16 cellular contexts compared by ENCODE assay signal in the genomic region with DNA sequence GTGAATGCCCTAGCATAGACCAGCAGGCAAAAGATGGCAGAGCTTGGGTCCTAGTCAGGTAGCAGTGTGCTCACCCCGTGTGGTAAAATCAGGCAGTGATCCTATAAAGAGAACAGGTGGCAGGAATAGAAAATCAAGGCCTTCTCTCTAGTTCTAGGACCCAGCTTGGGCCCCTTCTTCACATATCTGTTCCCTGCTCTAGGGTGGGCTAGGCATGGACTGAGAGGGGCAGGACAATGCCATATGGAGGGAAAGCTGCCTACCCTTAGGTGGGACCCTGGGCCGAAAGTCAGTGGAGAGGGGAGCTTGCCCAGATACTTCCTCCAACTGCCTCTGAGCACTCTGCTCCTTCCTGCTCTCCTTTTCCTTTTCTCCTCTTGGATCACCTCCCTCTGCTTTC.
DNase-seq lines count a peak whose midpoint lies in the region; ATAC-seq and TF ChIP-seq lines count a peak whose summit lies in the region.
"Had no signal": no experiment of that assay in that cellular context is flagged by ENCODE, and none has a peak within 500 bp of the region (broad histone marks: within the 10 kb centered on the region; RNA-seq: fewer than 3 reads in every experiment).

No MANE protein-coding gene starts in this region.

- H4K20me1 ChIP-seq in GM23338 (replicated peaks; ENCODE audit: insufficient read depth), result no peaks in the 10 kb centered on the region

- H3K27me3 Mint-ChIP-seq in osteocyte (ENCODE audit: unreplicated experiment), result no peaks in the 10 kb centered on the region
- no peaks in the 10 kb centered on the region for H3K27me3 Mint-ChIP-seq in CD4-positive, alpha-beta T cell
- peaks cover 12% of the 10 kb centered on the region for H3K27me3 Mint-ChIP-seq in GM23338 (ENCODE audit: insufficient read depth, low read depth, poor library complexity)

- H3K36me3 ChIP-seq in WERI-Rb-1 (no peaks in the 10 kb centered on the region), GM23338 (ENCODE audit: insufficient read depth) (no peaks in the 10 kb centered on the region)

- H3K4me3 ChIP-seq in WERI-Rb-1 (ENCODE audit: low read depth, low read length) (no peak overlapping the region), GM23338 (no peak overlapping the region)
- H3K4me3 ChIP-seq: A549 had no signal

- peak overlapping the region; percentile 42 for H3K27ac ChIP-seq in WERI-Rb-1
- no peak overlapping the region for H3K27ac ChIP-seq in CD4-positive, alpha-beta T cell (ENCODE audit: low read depth, low read length)
- H3K27ac ChIP-seq in GM23338 (ENCODE audit: low read depth), result no peak overlapping the region
- H3K27ac ChIP-seq: A549 had no signal

- no peaks in the 10 kb centered on the region for H3K4me1 ChIP-seq in GM23338 (ENCODE audit: insufficient read depth)
- H3K4me1 ChIP-seq: A549, Caco-2 had no signal

- H3K9me3 Mint-ChIP-seq in osteocyte (ENCODE audit: unreplicated experiment), result no peaks in the 10 kb centered on the region
- no peaks in the 10 kb centered on the region for H3K9me3 Mint-ChIP-seq in CD4-positive, alpha-beta T cell
- H3K9me3 Mint-ChIP-seq in GM23338, result no peaks in the 10 kb centered on the region
- H3K9me3 Mint-ChIP-seq: CD8-positive, alpha-beta T cell had no signal

- CTCF ChIA-PET in CD4-positive, alpha-beta T cell (lab: Charles Lee), result interaction anchor here (1.4 kb wide), 1 partner anchor 8 kb away, joined by 3 read pairs; no protein-coding TSS in a partner anchor

- H2AFZ ChIP-seq in GM23338, result no peak overlapping the region

- no peak overlapping the region for H3K4me2 ChIP-seq in GM23338
- H3K4me2 ChIP-seq: A549 had no signal

- no peak for TF ChIP-seq CTCF in WERI-Rb-1 (IDR thresholded peaks at IDR 0.05; ENCODE audit: low read depth, low read length)
- no peak for TF ChIP-seq CTCF in osteocyte (IDR thresholded peaks at IDR 0.05)
- TF ChIP-seq CTCF in CD4-positive, alpha-beta T cell (IDR thresholded peaks at IDR 0.05), result no peak
- no peak for TF ChIP-seq CTCF in GM23338 (conservative IDR thresholded peaks at IDR 0.05; ENCODE audit: low read depth in 2 of 2)

- DNase-seq in NCI-H82 (lab: John Stamatoyannopoulos, UW), result peak; percentile 60
- no peak for DNase-seq in NCI-H82 treated with DMSO at 0.1 percent for 48 hours (lab: John Stamatoyannopoulos, UW; ENCODE audit: unreplicated experiment)
- DNase-seq in WERI-Rb-1, result peak; percentile 21
- DNase-seq in osteocyte (ENCODE audit: extremely low spot score, unreplicated experiment), result peak; percentile 60
- no peak for DNase-seq in medulla oblongata (ENCODE audit: extremely low spot score)
- DNase-seq in CD4-positive, alpha-beta T cell, result no peak
- no peak for DNase-seq in GM23338 (ENCODE audit: low spot score)
- DNase-seq: 8988T, Caco-2, DMS53, DMS79 treated with DMSO at 0.1 percent for 48 hours, GF-D8, H7, HCEC 1CT had no signal

- H3K4me1 Mint-ChIP-seq in osteocyte (ENCODE audit: unreplicated experiment) (no peaks in the 10 kb centered on the region), GM23338 (peaks cover 14% of the 10 kb centered on the region)
- H3K4me1 Mint-ChIP-seq in CD4-positive, alpha-beta T cell (ENCODE audit: low read depth), result no peaks in the 10 kb centered on the region

- no peaks in the 10 kb centered on the region for H3F3A ChIP-seq in GM23338 (replicated peaks; ENCODE audit: low read depth)

- intact Hi-C loops in CD4-positive, alpha-beta T cell (cut with DNase I, micrococcal nuclease), result loop anchor here in 1 of 2 experiments (5.0 kb wide), 2 partner anchors 559 to 654 kb away; partner anchors contain the start of gene EFNB1

- no peaks in the 10 kb centered on the region for H3K9me3 ChIP-seq in WERI-Rb-1 (ENCODE audit: severe bottlenecking)
- H3K9me3 ChIP-seq in CD4-positive, alpha-beta T cell (ENCODE audit: control insufficient read depth, low read length), result no peaks in the 10 kb centered on the region
- H3K9me3 ChIP-seq: A549, Caco-2 had no signal

- no peaks in the 10 kb centered on the region for H3K9me2 ChIP-seq in GM23338 (ENCODE audit: insufficient read depth)

- POLR2A ChIA-PET in CD4-positive, alpha-beta T cell (lab: Charles Lee), result no interaction called here

- no peaks in the 10 kb centered on the region for H3K79me2 ChIP-seq in GM23338 (replicated peaks; ENCODE audit: insufficient read depth)

- H3K27ac Mint-ChIP-seq in osteocyte (ENCODE audit: unreplicated experiment) (no peak overlapping the region), GM23338 (no peak overlapping the region)
- no peak overlapping the region for H3K27ac Mint-ChIP-seq in CD4-positive, alpha-beta T cell
- H3K27ac Mint-ChIP-seq: CD8-positive, alpha-beta T cell had no signal

- H3K4me3 Mint-ChIP-seq in osteocyte (ENCODE audit: unreplicated experiment) (no peak overlapping the region), GM23338 (no peak overlapping the region)
- no peak overlapping the region for H3K4me3 Mint-ChIP-seq in CD4-positive, alpha-beta T cell
- H3K4me3 Mint-ChIP-seq: CD8-positive, alpha-beta T cell had no signal

- ATAC-seq in CD4-positive, alpha-beta T cell (ENCODE audit: poor library complexity), result no peak
- no peak for ATAC-seq in GM23338
- ATAC-seq: CD8-positive, alpha-beta T cell had no signal

- H3K27me3 ChIP-seq in WERI-Rb-1 (ENCODE audit: insufficient read depth, low read depth, severe bottlenecking), result peaks cover 2% of the 10 kb centered on the region
- H3K27me3 ChIP-seq in CD4-positive, alpha-beta T cell (ENCODE audit: control insufficient read depth, insufficient read depth, low read length), result no peaks in the 10 kb centered on the region
- no peaks in the 10 kb centered on the region for H3K27me3 ChIP-seq in GM23338 (ENCODE audit: insufficient read depth)

- H3K36me3 Mint-ChIP-seq in osteocyte (ENCODE audit: unreplicated experiment) (no peaks in the 10 kb centered on the region), GM23338 (ENCODE audit: low read depth) (no peaks in the 10 kb centered on the region)
- H3K36me3 Mint-ChIP-seq in CD4-positive, alpha-beta T cell (ENCODE audit: low read depth), result no peaks in the 10 kb centered on the region
- H3K36me3 Mint-ChIP-seq: CD8-positive, alpha-beta T cell had no signal

TF ChIP-seq in GM23338, 12 proteins besides CTCF, POLR2A, EP300 and RAD21 (continues in another document):
- TF ChIP-seq ZNF462 (CRISPR knock-in tag; IDR thresholded peaks at IDR 0.05) (no peak), EZH2 (IDR thresholded peaks at IDR 0.05; ENCODE audit: low read depth, unreplicated experiment) (no peak), ZNF114 (CRISPR knock-in tag; IDR thresholded peaks at IDR 0.05) (no peak), JUNB (IDR thresholded peaks at IDR 0.05; ENCODE audit: unreplicated experiment) (no peak), STAT1 (IDR thresholded peaks at IDR 0.05; ENCODE audit: unreplicated experiment) (no peak), POLR2AphosphoS5 (IDR thresholded peaks at IDR 0.05; ENCODE audit: low read depth) (no peak)

Comparison
In these comparisons a context has a peak if more than half of its experiments do, and no peak if none do; other contexts are left out.
1. DNase-seq: peak in NCI-H82 (single experiment), WERI-Rb-1 (single experiment) and osteocyte (single experiment); none in NCI-H82 treated with DMSO at 0.1 percent for 48 hours (single experiment), medulla oblongata (single experiment), CD4-positive, alpha-beta T cell (0 of 10) and GM23338 (single experiment).